Comparison of ENCODE assay signal across 8 cellular contexts in genomic region chr1:100440075-100440809, GRCh38.
DNase-seq lines count a peak whose midpoint lies in the region; ATAC-seq and TF ChIP-seq lines count a peak whose summit lies in the region.

No MANE protein-coding gene starts in this region.

- peaks cover 30% of the 10 kb centered on the region for H3K36me3 Mint-ChIP-seq in activated B cell treated with CpG ODN at 0.5 μM for 24 hours (ENCODE audit: low read depth)
- peaks cover 50% of the 10 kb centered on the region for H3K36me3 Mint-ChIP-seq in effector memory CD8-positive, alpha-beta T cell (ENCODE audit: insufficient read depth)

- peaks cover 28% of the 10 kb centered on the region for H3K4me1 Mint-ChIP-seq in activated B cell treated with CpG ODN at 0.5 μM for 24 hours
- peaks cover 40 to 58% of the 10 kb centered on the region in 2 donors for H3K4me1 Mint-ChIP-seq in effector memory CD8-positive, alpha-beta T cell (ENCODE audit: low read depth in 2 of 2)

- H3K4me3 Mint-ChIP-seq in activated B cell treated with CpG ODN at 0.5 μM for 24 hours = no peak overlapping the region
- H3K4me3 Mint-ChIP-seq in effector memory CD8-positive, alpha-beta T cell = peak overlapping the region; percentile 53 to 68

- POLR2A ChIA-PET in activated B cell treated with CpG ODN at 0.5 μM for 24 hours (lab: Charles Lee) = no interaction called here

- ATAC-seq in HG02610 (IDR thresholded peaks at IDR 0.05; ENCODE audit: unreplicated experiment) (peak; percentile 59), activated B cell treated with CpG ODN at 0.5 μM for 24 hours (ENCODE audit: low read depth) (peak; percentile 52), HG03139 (IDR thresholded peaks at IDR 0.05; ENCODE audit: unreplicated experiment) (no peak), GM21737 (IDR thresholded peaks at IDR 0.05; ENCODE audit: unreplicated experiment) (no peak)
- ATAC-seq in effector memory CD8-positive, alpha-beta T cell (replicated peaks) = peak; percentile 96

- no peaks in the 10 kb centered on the region for H3K27me3 Mint-ChIP-seq in activated B cell treated with CpG ODN at 0.5 μM for 24 hours
- no peaks in the 10 kb centered on the region for H3K27me3 Mint-ChIP-seq in effector memory CD8-positive, alpha-beta T cell

- H3K27ac Mint-ChIP-seq in activated B cell treated with CpG ODN at 0.5 μM for 24 hours = peak overlapping the region; percentile 7
- H3K27ac Mint-ChIP-seq in effector memory CD8-positive, alpha-beta T cell = peak overlapping the region; percentile 94 to 96

- DNase-seq in activated B cell treated with CpG ODN at 0.5 μM for 24 hours (no peak), GOT3 (lab: John Stamatoyannopoulos, UW) (no peak), NCI-H2029 treated with DMSO at 0.1 percent for 48 hours (lab: John Stamatoyannopoulos, UW) (no peak)
- peak; percentile 68 to 69 (median 68) for DNase-seq in effector memory CD8-positive, alpha-beta T cell
- peak; percentile 44 to 59 (median 45) for DNase-seq in stimulated activated CD4-positive, alpha-beta T cell treated with anti-CD3 and anti-CD28 coated beads, TNF-alpha, amount 100 ng/mL, for 48 hours (ENCODE audit: low read depth in 3 of 3)

- intact Hi-C loops in activated B cell treated with CpG ODN at 0.5 μM for 24 hours (cut with micrococcal nuclease) = no loop called here

- TF ChIP-seq CTCF in activated B cell treated with CpG ODN at 0.5 μM for 24 hours (IDR thresholded peaks at IDR 0.05) = no peak

- CTCF ChIA-PET in activated B cell treated with CpG ODN at 0.5 μM for 24 hours (lab: Charles Lee) = no interaction called here

- H3K9me3 Mint-ChIP-seq in activated B cell treated with CpG ODN at 0.5 μM for 24 hours = no peaks in the 10 kb centered on the region
- H3K9me3 Mint-ChIP-seq in effector memory CD8-positive, alpha-beta T cell = peaks cover 0 to 10% of the 10 kb centered on the region in 2 donors

Comparison
In these comparisons a context has a peak if more than half of its experiments do, and no peak if none do; other contexts are left out.
1. ATAC-seq: peak in HG02610 (single experiment), activated B cell treated with CpG ODN at 0.5 μM for 24 hours (single experiment) and effector memory CD8-positive, alpha-beta T cell (single experiment); none in HG03139 (single experiment) and GM21737 (single experiment).
2. DNase-seq: peak in effector memory CD8-positive, alpha-beta T cell (3 of 3) and stimulated activated CD4-positive, alpha-beta T cell treated with anti-CD3 and anti-CD28 coated beads, TNF-alpha, amount 100 ng/mL, for 48 hours (3 of 3); none in activated B cell treated with CpG ODN at 0.5 μM for 24 hours (single experiment), GOT3 (single experiment) and NCI-H2029 treated with DMSO at 0.1 percent for 48 hours (single experiment).